ENCODE assay signal across 22 cellular contexts in genomic region chr20:38836991-38837390, GRCh38. TPM values are rescaled to one million over a fixed set of nuclear protein-coding genes. Genes with fewer than 3 reads are reported as not detected.
DNase-seq lines count a peak whose midpoint lies in the region; ATAC-seq, FAIRE-seq and TF ChIP-seq lines count a peak whose summit lies in the region.
"Had no signal": no experiment of that assay in that cellular context is flagged by ENCODE, and none has a peak within 500 bp of the region (broad histone marks: within the 10 kb centered on the region; RNA-seq: fewer than 3 reads in every experiment).

No MANE protein-coding gene starts in this region.

- H3K36me3 Mint-ChIP-seq in CD4-positive, alpha-beta T cell (ENCODE audit: low read depth), result peaks cover 66% of the 10 kb centered on the region
- peaks cover 56% of the 10 kb centered on the region for H3K36me3 Mint-ChIP-seq in activated T-helper 1 cell treated with anti-CD3 and anti-CD28 coated beads, Interleukin-12 subunit alpha, Interleukin-12 subunit beta, Interleukin-2, Interleukin-4 antibody, amounts not matched to agents 30 ng/mL and 10 ng/mL and 1 ng/mL, durations not matched to agents 14 hours and 24 hours and 36 hours (ENCODE audit: low read depth)

- peak; percentile 90 for FAIRE-seq in GM12892 (lab: Jason Lieb, UNC)
- FAIRE-seq: islet of Langerhans had no signal

- H3K9me3 ChIP-seq in CD4-positive, alpha-beta T cell (ENCODE audit: control insufficient read depth, low read length), result no peaks in the 10 kb centered on the region
- no peaks in the 10 kb centered on the region for H3K9me3 ChIP-seq in effector memory CD4-positive, alpha-beta T cell (ENCODE audit: control insufficient read depth, low read length)
- H3K9me3 ChIP-seq: Caco-2, heart left ventricle, SK-N-SH had no signal

- no peak for TF ChIP-seq POLR2A in GM12892 (IDR thresholded peaks at IDR 0.05; ENCODE audit: low read depth, low read length)

- peaks cover 16% of the 10 kb centered on the region for H3K36me3 ChIP-seq in effector memory CD4-positive, alpha-beta T cell (ENCODE audit: control insufficient read depth, insufficient read depth, low read length)

- H3K9me3 Mint-ChIP-seq in CD4-positive, alpha-beta T cell, result no peaks in the 10 kb centered on the region
- H3K9me3 Mint-ChIP-seq in activated T-helper 1 cell treated with anti-CD3 and anti-CD28 coated beads, Interleukin-12 subunit alpha, Interleukin-12 subunit beta, Interleukin-2, Interleukin-4 antibody, amounts not matched to agents 30 ng/mL and 10 ng/mL and 1 ng/mL, durations not matched to agents 14 hours and 24 hours and 36 hours, result no peaks in the 10 kb centered on the region

- POLR2A ChIA-PET in CD4-positive, alpha-beta T cell (lab: Charles Lee), result interaction anchor here (0.8 to 1.2 kb wide), 2 partner anchors 32 to 38 kb away, joined by 3 read pairs; partner anchors contain the start of gene PPP1R16B

- no peak overlapping the region for H3K4me3 Mint-ChIP-seq in CD4-positive, alpha-beta T cell
- no peak overlapping the region for H3K4me3 Mint-ChIP-seq in activated T-helper 1 cell treated with anti-CD3 and anti-CD28 coated beads, Interleukin-12 subunit alpha, Interleukin-12 subunit beta, Interleukin-2, Interleukin-4 antibody, amounts not matched to agents 30 ng/mL and 10 ng/mL and 1 ng/mL, durations not matched to agents 14 hours and 24 hours and 36 hours
- H3K4me3 Mint-ChIP-seq: naive thymus-derived CD4-positive, alpha-beta T cell had no signal

- H3K27ac ChIP-seq in CD4-positive, alpha-beta T cell (ENCODE audit: low read depth, low read length), result no peak overlapping the region
- H3K27ac ChIP-seq in effector memory CD4-positive, alpha-beta T cell (ENCODE audit: insufficient read depth, low read length, poor library complexity, severe bottlenecking), result no peak overlapping the region
- H3K27ac ChIP-seq: heart left ventricle, parathyroid adenoma, PC-9 had no signal

- no peak for TF ChIP-seq CTCF in CD4-positive, alpha-beta T cell (IDR thresholded peaks at IDR 0.05)

- H3K4me3 ChIP-seq in effector memory CD4-positive, alpha-beta T cell (ENCODE audit: insufficient read depth, low read depth, low read length, poor library complexity, severe bottlenecking), result no peak overlapping the region
- H3K4me3 ChIP-seq: heart left ventricle, lung, PC-9 had no signal

- no peaks in the 10 kb centered on the region for H3K27me3 ChIP-seq in CD4-positive, alpha-beta T cell (ENCODE audit: control insufficient read depth, insufficient read depth, low read length)
- H3K27me3 ChIP-seq in effector memory CD4-positive, alpha-beta T cell (replicated peaks; ENCODE audit: control insufficient read depth, insufficient read depth, low read length, poor library complexity, severe bottlenecking), result no peaks in the 10 kb centered on the region

- peaks cover 42% of the 10 kb centered on the region for H3K4me1 ChIP-seq in effector memory CD4-positive, alpha-beta T cell (ENCODE audit: control insufficient read depth, insufficient read depth, low read length, poor library complexity, severe bottlenecking)
- H3K4me1 ChIP-seq: Caco-2, parathyroid adenoma had no signal

- H3K27me3 Mint-ChIP-seq in CD4-positive, alpha-beta T cell, result no peaks in the 10 kb centered on the region
- no peaks in the 10 kb centered on the region for H3K27me3 Mint-ChIP-seq in activated T-helper 1 cell treated with anti-CD3 and anti-CD28 coated beads, Interleukin-12 subunit alpha, Interleukin-12 subunit beta, Interleukin-2, Interleukin-4 antibody, amounts not matched to agents 30 ng/mL and 10 ng/mL and 1 ng/mL, durations not matched to agents 14 hours and 24 hours and 36 hours (ENCODE audit: insufficient read depth)
- H3K27me3 Mint-ChIP-seq: naive thymus-derived CD4-positive, alpha-beta T cell had no signal

- H3K27ac Mint-ChIP-seq in CD4-positive, alpha-beta T cell, result peak overlapping the region; percentile 10
- H3K27ac Mint-ChIP-seq in activated T-helper 1 cell treated with anti-CD3 and anti-CD28 coated beads, Interleukin-12 subunit alpha, Interleukin-12 subunit beta, Interleukin-2, Interleukin-4 antibody, amounts not matched to agents 30 ng/mL and 10 ng/mL and 1 ng/mL, durations not matched to agents 14 hours and 24 hours and 36 hours, result peak overlapping the region; percentile 72

- DNase-seq in CD4-positive, alpha-beta T cell, result no peak
- DNase-seq in GM12892 (ENCODE audit: insufficient read length), result no peak
- DNase-seq in activated T-helper 1 cell treated with anti-CD3 and anti-CD28 coated beads, Interleukin-12 subunit alpha, Interleukin-12 subunit beta, Interleukin-2, Interleukin-4 antibody, amounts not matched to agents 30 ng/mL and 10 ng/mL and 1 ng/mL, durations not matched to agents 14 hours and 24 hours and 36 hours (ENCODE audit: low spot score), result no peak
- no peak for DNase-seq in effector memory CD4-positive, alpha-beta T cell
- no peak for DNase-seq in NCI-H128 (lab: John Stamatoyannopoulos, UW; ENCODE audit: unreplicated experiment)
- DNase-seq: activated gamma-delta T cell treated with Interleukin-2 at 50 U/mL for 16 hours; Caco-2; central memory CD4-positive, alpha-beta T cell; effector CD4-positive, alpha-beta T cell; heart left ventricle; KBM-7; naive thymus-derived CD4-positive, alpha-beta T cell; NCI-H2081 treated with DMSO at 0.1 percent for 48 hours; NCI-H526 treated with DMSO at 0.1 percent for 48 hours; PC-9; SK-N-SH had no signal

- ATAC-seq in CD4-positive, alpha-beta T cell (ENCODE audit: poor library complexity), result no peak
- ATAC-seq in HG02870 (IDR thresholded peaks at IDR 0.05; ENCODE audit: unreplicated experiment) (peak; percentile 56), HG03196 (IDR thresholded peaks at IDR 0.05; ENCODE audit: unreplicated experiment) (no peak), GM18873 (IDR thresholded peaks at IDR 0.05; ENCODE audit: low FRiP score, unreplicated experiment) (no peak)
- ATAC-seq: heart left ventricle; naive thymus-derived CD4-positive, alpha-beta T cell had no signal

- CTCF ChIA-PET in CD4-positive, alpha-beta T cell (lab: Charles Lee), result interaction anchor here (0.6 kb wide), 1 partner anchor 40 kb away, joined by 3 read pairs; no protein-coding TSS in a partner anchor

- intact Hi-C loops in CD4-positive, alpha-beta T cell (cut with DNase I, micrococcal nuclease), result loop anchor here in 1 of 2 experiments (2.0 kb wide), 1 partner anchor 30 kb away; no protein-coding TSS in a partner anchor
- intact Hi-C loops in activated T-helper 1 cell treated with anti-CD3 and anti-CD28 coated beads, Interleukin-12 subunit alpha, Interleukin-12 subunit beta, Interleukin-2, Interleukin-4 antibody, amounts not matched to agents 30 ng/mL and 10 ng/mL and 1 ng/mL, durations not matched to agents 14 hours and 24 hours and 36 hours (cut with micrococcal nuclease), result no loop called here

- peaks cover 69% of the 10 kb centered on the region for H3K4me1 Mint-ChIP-seq in CD4-positive, alpha-beta T cell (ENCODE audit: low read depth)
- peaks cover 50% of the 10 kb centered on the region for H3K4me1 Mint-ChIP-seq in activated T-helper 1 cell treated with anti-CD3 and anti-CD28 coated beads, Interleukin-12 subunit alpha, Interleukin-12 subunit beta, Interleukin-2, Interleukin-4 antibody, amounts not matched to agents 30 ng/mL and 10 ng/mL and 1 ng/mL, durations not matched to agents 14 hours and 24 hours and 36 hours (ENCODE audit: low read depth)

RNA-seq across cellular contexts. Expression of gene PPP1R16B, which starts 31.5 kb away (rescaled TPM):
- 10 to 100 TPM; 87.6 to 91.1 TPM for total RNA-seq in CD4-positive, alpha-beta T cell
- polyA plus RNA-seq in GM12892 (2012; ENCODE audit: missing spikeins), result 58.7 TPM
- 139 and 143 TPM in 2 replicates for total RNA-seq in activated T-helper 1 cell treated with anti-CD3 and anti-CD28 coated beads, Interleukin-12 subunit alpha, Interleukin-12 subunit beta, Interleukin-2, Interleukin-4 antibody, amounts not matched to agents 30 ng/mL and 10 ng/mL and 1 ng/mL, durations not matched to agents 14 hours and 24 hours and 36 hours
- total RNA-seq: Caco-2, PC-9 had no signal
